8 cellular contexts compared by ENCODE assay signal in genomic region chr18:44579028-44579692, GRCh38.
DNase-seq lines count a peak whose midpoint lies in the region; FAIRE-seq and TF ChIP-seq lines count a peak whose summit lies in the region.

No MANE protein-coding gene starts in this region.

- H3K4me1 Mint-ChIP-seq in activated T-helper 1 cell treated with anti-CD3 and anti-CD28 coated beads, Interleukin-12 subunit alpha, Interleukin-12 subunit beta, Interleukin-2, Interleukin-4 antibody, amounts not matched to agents 30 ng/mL and 10 ng/mL and 1 ng/mL, durations not matched to agents 14 hours and 24 hours and 36 hours (ENCODE audit: low read depth) = no peaks in the 10 kb centered on the region

- peaks cover 4% of the 10 kb centered on the region for H3K4me1 ChIP-seq in cardiac muscle cell (ENCODE audit: low read depth)

- intact Hi-C loops in cardiac septum (cut with DNase I) = no loop called here
- intact Hi-C loops in activated T-helper 1 cell treated with anti-CD3 and anti-CD28 coated beads, Interleukin-12 subunit alpha, Interleukin-12 subunit beta, Interleukin-2, Interleukin-4 antibody, amounts not matched to agents 30 ng/mL and 10 ng/mL and 1 ng/mL, durations not matched to agents 14 hours and 24 hours and 36 hours (cut with micrococcal nuclease) = loop anchor here (1.0 to 10.0 kb wide), 3 partner anchors 319 to 633 kb away; no protein-coding TSS in a partner anchor

- H3K9me3 Mint-ChIP-seq in activated T-helper 1 cell treated with anti-CD3 and anti-CD28 coated beads, Interleukin-12 subunit alpha, Interleukin-12 subunit beta, Interleukin-2, Interleukin-4 antibody, amounts not matched to agents 30 ng/mL and 10 ng/mL and 1 ng/mL, durations not matched to agents 14 hours and 24 hours and 36 hours = no peaks in the 10 kb centered on the region

- in situ Hi-C loops in astrocyte of the spinal cord (cut with HindIII; ENCODE audit: low sequenced_read_pairs) = no loop called here

- no peaks in the 10 kb centered on the region for H3K36me3 Mint-ChIP-seq in activated T-helper 1 cell treated with anti-CD3 and anti-CD28 coated beads, Interleukin-12 subunit alpha, Interleukin-12 subunit beta, Interleukin-2, Interleukin-4 antibody, amounts not matched to agents 30 ng/mL and 10 ng/mL and 1 ng/mL, durations not matched to agents 14 hours and 24 hours and 36 hours (ENCODE audit: low read depth)

- H3K27me3 ChIP-seq in cardiac muscle cell = no peaks in the 10 kb centered on the region
- no peaks in the 10 kb centered on the region for H3K27me3 ChIP-seq in neural cell (ENCODE audit: insufficient read depth, low read depth, low read length)

- no peak overlapping the region for H2AFZ ChIP-seq in neural cell (ENCODE audit: low read depth, low read length)

- H3K9ac ChIP-seq in neural cell (ENCODE audit: low read length) = no peak overlapping the region

- H3K4me2 ChIP-seq in neural cell (ENCODE audit: low read length) = no peak overlapping the region

- H3K9me3 ChIP-seq in cardiac muscle cell (ENCODE audit: low read depth) = no peaks in the 10 kb centered on the region
- no peaks in the 10 kb centered on the region for H3K9me3 ChIP-seq in neural cell (ENCODE audit: low read length)

- H3K4me3 Mint-ChIP-seq in activated T-helper 1 cell treated with anti-CD3 and anti-CD28 coated beads, Interleukin-12 subunit alpha, Interleukin-12 subunit beta, Interleukin-2, Interleukin-4 antibody, amounts not matched to agents 30 ng/mL and 10 ng/mL and 1 ng/mL, durations not matched to agents 14 hours and 24 hours and 36 hours = no peak overlapping the region

- H3K27me3 Mint-ChIP-seq in activated T-helper 1 cell treated with anti-CD3 and anti-CD28 coated beads, Interleukin-12 subunit alpha, Interleukin-12 subunit beta, Interleukin-2, Interleukin-4 antibody, amounts not matched to agents 30 ng/mL and 10 ng/mL and 1 ng/mL, durations not matched to agents 14 hours and 24 hours and 36 hours (ENCODE audit: insufficient read depth) = peaks cover 3% of the 10 kb centered on the region

- H3K36me3 ChIP-seq in cardiac muscle cell (no peaks in the 10 kb centered on the region), neural cell (ENCODE audit: insufficient read depth, low read length) (no peaks in the 10 kb centered on the region)

- H3K9me2 ChIP-seq in neural cell (ENCODE audit: insufficient read depth, low read length) = no peaks in the 10 kb centered on the region

- TF ChIP-seq EP300 in neural cell (conservative IDR thresholded peaks at IDR 0.05; ENCODE audit: poor library complexity, severe bottlenecking) = no peak

- H3K79me2 ChIP-seq in neural cell (replicated peaks; ENCODE audit: insufficient read depth, low read length) = no peaks in the 10 kb centered on the region

- TF ChIP-seq RAD21 in neural cell (conservative IDR thresholded peaks at IDR 0.05) = no peak

- H3K27ac ChIP-seq in cardiac muscle cell = no peak overlapping the region
- no peak overlapping the region for H3K27ac ChIP-seq in neural cell (ENCODE audit: low read length)

- DNase-seq in cardiac muscle cell (ENCODE audit: low read depth in 1 of 2, low spot score in 1 of 2) = peak; percentile 45 to 51
- no peak for DNase-seq in cardiac septum (ENCODE audit: low spot score)
- DNase-seq in HuH-7.5 (ENCODE audit: low spot score) = peak; percentile 16
- peak; percentile 59 for DNase-seq in astrocyte of the spinal cord (ENCODE audit: low read depth, low spot score)
- DNase-seq in activated T-helper 1 cell treated with anti-CD3 and anti-CD28 coated beads, Interleukin-12 subunit alpha, Interleukin-12 subunit beta, Interleukin-2, Interleukin-4 antibody, amounts not matched to agents 30 ng/mL and 10 ng/mL and 1 ng/mL, durations not matched to agents 14 hours and 24 hours and 36 hours (ENCODE audit: low spot score) = no peak
- no peak for DNase-seq in middle frontal gyrus (ENCODE audit: extremely low spot score, low spot score)
- DNase-seq in frontal cortex (ENCODE audit: low spot score in 2 of 2) = no peak

- H3F3A ChIP-seq in neural cell (ENCODE audit: insufficient read depth, low read length, poor library complexity, severe bottlenecking) = no peaks in the 10 kb centered on the region

- FAIRE-seq in frontal cortex (lab: Jason Lieb, UNC) = no peak

- no peaks in the 10 kb centered on the region for H4K20me1 ChIP-seq in neural cell (ENCODE audit: insufficient read depth)

- H3K4me3 ChIP-seq in cardiac muscle cell (no peak overlapping the region), astrocyte of the spinal cord (ENCODE audit: low read depth, low read length) (no peak overlapping the region), neural cell (ENCODE audit: low read length) (no peak overlapping the region)

- H3K27ac Mint-ChIP-seq in activated T-helper 1 cell treated with anti-CD3 and anti-CD28 coated beads, Interleukin-12 subunit alpha, Interleukin-12 subunit beta, Interleukin-2, Interleukin-4 antibody, amounts not matched to agents 30 ng/mL and 10 ng/mL and 1 ng/mL, durations not matched to agents 14 hours and 24 hours and 36 hours = no peak overlapping the region

- TF ChIP-seq CTCF in cardiac muscle cell (IDR thresholded peaks at IDR 0.05; ENCODE audit: low read depth, low read length) = peak; percentile 75
- TF ChIP-seq CTCF in astrocyte of the spinal cord (IDR thresholded peaks at IDR 0.05; ENCODE audit: low read depth, low read length) = peak; percentile 66
- peak; percentile 35 for TF ChIP-seq CTCF in neural cell (IDR thresholded peaks at IDR 0.05; ENCODE audit: poor library complexity, severe bottlenecking)

TF ChIP-seq in neural cell, 6 proteins besides CTCF, POLR2A, EP300 and RAD21:
- TF ChIP-seq EZH2 (IDR thresholded peaks at IDR 0.05; ENCODE audit: borderline replicate concordance, insufficient read depth, low read length, poor library complexity, severe bottlenecking) = no peak
TF ChIP-seq in neural cell: peak in this region for 0.

Comparison
In these comparisons a context has a peak if more than half of its experiments do, and no peak if none do; other contexts are left out.
1. DNase-seq: peak in cardiac muscle cell (2 of 2), HuH-7.5 (single experiment) and astrocyte of the spinal cord (single experiment); none in cardiac septum (single experiment), activated T-helper 1 cell treated with anti-CD3 and anti-CD28 coated beads, Interleukin-12 subunit alpha, Interleukin-12 subunit beta, Interleukin-2, Interleukin-4 antibody, amounts not matched to agents 30 ng/mL and 10 ng/mL and 1 ng/mL, durations not matched to agents 14 hours and 24 hours and 36 hours (single experiment), middle frontal gyrus (single experiment) and frontal cortex (0 of 2).
2. Peak in every context shown above with its lines, with median percentiles within 50 percentile points of each other: CTCF ChIP-seq.